In genomic region chr7:26777383-26777782, GRCh38 we compare ENCODE assay signal across 30 cellular contexts.
DNase-seq lines count a peak whose midpoint lies in the region; ATAC-seq and TF ChIP-seq lines count a peak whose summit lies in the region.
"Had no signal": no experiment of that assay in that cellular context is flagged by ENCODE, and none has a peak within 500 bp of the region (broad histone marks: within the 10 kb centered on the region; RNA-seq: fewer than 3 reads in every experiment).

No MANE protein-coding gene starts in this region.

- TF ChIP-seq POLR2A in ovary (IDR thresholded peaks at IDR 0.05) = no peak

- H3K9ac ChIP-seq in neural progenitor cell = no peak overlapping the region

- H3K4me1 ChIP-seq in neural progenitor cell (no peaks in the 10 kb centered on the region), ovary (ENCODE audit: insufficient read depth) (no peaks in the 10 kb centered on the region)
- H3K4me1 ChIP-seq: Caco-2, transverse colon had no signal

- H3K79me2 ChIP-seq in neural progenitor cell (ENCODE audit: low read depth) = no peaks in the 10 kb centered on the region

- no peaks in the 10 kb centered on the region for H3K36me3 ChIP-seq in neural progenitor cell
- H3K36me3 ChIP-seq in ovary = no peaks in the 10 kb centered on the region

- H3K4me1 Mint-ChIP-seq in neural progenitor cell = no peaks in the 10 kb centered on the region
- H3K4me1 Mint-ChIP-seq: activated CD4-positive, alpha-beta memory T cell treated with anti-CD3 and anti-CD28 coated beads, Interleukin-2, amount 10 ng/mL, durations not matched to agents 7 days and 5 days; nephron progenitor cell; stimulated activated memory B cell treated with anti-CD40 and anti-IgM and Interleukin-4, amounts not matched to agents 10 μg/mL and 1 μg/mL and 100 μg/mL, for 72 hours had no signal

- TF ChIP-seq CTCF in neural progenitor cell (IDR thresholded peaks at IDR 0.05) (peak; percentile 10), ovary (IDR thresholded peaks at IDR 0.05) (no peak)

- H2AFZ ChIP-seq in neural progenitor cell (replicated peaks) = no peak overlapping the region

- H3K27me3 Mint-ChIP-seq in neural progenitor cell (ENCODE audit: insufficient read depth, low read depth) = no peaks in the 10 kb centered on the region
- H3K27me3 Mint-ChIP-seq: stimulated activated memory B cell treated with anti-CD40 and anti-IgM and Interleukin-4, amounts not matched to agents 10 μg/mL and 1 μg/mL and 100 μg/mL, for 72 hours had no signal

- ATAC-seq in HG02571 (IDR thresholded peaks at IDR 0.05; ENCODE audit: unreplicated experiment) (no peak), GM18868 (IDR thresholded peaks at IDR 0.05; ENCODE audit: unreplicated experiment) (no peak)
- ATAC-seq: left lobe of liver; stimulated activated memory B cell treated with anti-CD40 and anti-IgM and Interleukin-4, amounts not matched to agents 10 μg/mL and 1 μg/mL and 100 μg/mL, for 72 hours had no signal

- H3F3A ChIP-seq in neural progenitor cell (ENCODE audit: low read depth) = no peaks in the 10 kb centered on the region

- H3K4me2 ChIP-seq in neural progenitor cell = no peak overlapping the region

- intact Hi-C loops in ovary (cut with DNase I) = no loop called here

- DNase-seq in NCI-H1092 treated with DMSO at 0.1 percent for 48 hours (lab: John Stamatoyannopoulos, UW) (peak; percentile 16), NCI-H1092 (lab: John Stamatoyannopoulos, UW) (no peak), LHCN-M2 (ENCODE audit: low read depth) (peak; percentile 24), RPMI7951 (ENCODE audit: low read depth) (peak; percentile 15), neural progenitor cell (ENCODE audit: low spot score) (no peak), ovary (no peak)
- DNase-seq: 8988T; activated CD4-positive, alpha-beta memory T cell treated with anti-CD3 and anti-CD28 coated beads, Interleukin-2, amount 10 ng/mL, durations not matched to agents 7 days and 5 days; activated CD4-positive, CD25-positive, alpha-beta regulatory T cell treated with anti-CD3 and anti-CD28 coated beads, Interleukin-2, amount 50 U/mL, for 72 hours; activated CD8-positive, alpha-beta memory T cell treated with anti-CD3 and anti-CD28 coated beads, Interleukin-2, amount 50 U/mL, for 4 hours; activated naive CD4-positive, alpha-beta T cell treated with Interleukin-2 at 50 U/mL for 16 hours; C1 segment of cervical spinal cord; Caco-2; caudate nucleus; DMS79; effector CD8-positive, alpha-beta T cell; GDM1; GOT3; Karpas-422; NCI-H82; nephron progenitor cell; RPMI8226; transverse colon had no signal

- H3K9me3 Mint-ChIP-seq in neural progenitor cell = no peaks in the 10 kb centered on the region
- H3K9me3 Mint-ChIP-seq: activated CD4-positive, alpha-beta memory T cell treated with anti-CD3 and anti-CD28 coated beads, Interleukin-2, amount 10 ng/mL, durations not matched to agents 7 days and 5 days; activated T-helper 1 cell treated with anti-CD3 and anti-CD28 coated beads, Interleukin-12 subunit alpha, Interleukin-12 subunit beta, Interleukin-2, Interleukin-4 antibody, amounts not matched to agents 30 ng/mL and 10 ng/mL and 1 ng/mL, durations not matched to agents 14 hours and 24 hours and 36 hours; stimulated activated memory B cell treated with anti-CD40 and anti-IgM and Interleukin-4, amounts not matched to agents 10 μg/mL and 1 μg/mL and 100 μg/mL, for 72 hours had no signal

- no peaks in the 10 kb centered on the region for H4K20me1 ChIP-seq in neural progenitor cell (ENCODE audit: low read depth)

- H3K9me3 ChIP-seq in neural progenitor cell (ENCODE audit: low read depth) (no peaks in the 10 kb centered on the region), ovary (no peaks in the 10 kb centered on the region)
- H3K9me3 ChIP-seq: Caco-2, transverse colon had no signal

- no peaks in the 10 kb centered on the region for H3K36me3 Mint-ChIP-seq in neural progenitor cell

- no peak overlapping the region for H3K27ac ChIP-seq in neural progenitor cell
- no peak overlapping the region for H3K27ac ChIP-seq in ovary
- H3K27ac ChIP-seq: coronary artery, epithelial cell of prostate, transverse colon had no signal

- H3K4me3 ChIP-seq in neural progenitor cell (no peak overlapping the region), ovary (no peak overlapping the region)
- H3K4me3 ChIP-seq: coronary artery, transverse colon had no signal

- no peak overlapping the region for H3K27ac Mint-ChIP-seq in neural progenitor cell
- H3K27ac Mint-ChIP-seq: activated CD4-positive, alpha-beta memory T cell treated with anti-CD3 and anti-CD28 coated beads, Interleukin-2, amount 10 ng/mL, durations not matched to agents 7 days and 5 days; activated T-helper 1 cell treated with anti-CD3 and anti-CD28 coated beads, Interleukin-12 subunit alpha, Interleukin-12 subunit beta, Interleukin-2, Interleukin-4 antibody, amounts not matched to agents 30 ng/mL and 10 ng/mL and 1 ng/mL, durations not matched to agents 14 hours and 24 hours and 36 hours; nephron progenitor cell; stimulated activated memory B cell treated with anti-CD40 and anti-IgM and Interleukin-4, amounts not matched to agents 10 μg/mL and 1 μg/mL and 100 μg/mL, for 72 hours had no signal

- H3K4me3 Mint-ChIP-seq in neural progenitor cell = no peak overlapping the region
- H3K4me3 Mint-ChIP-seq: activated CD4-positive, alpha-beta memory T cell treated with anti-CD3 and anti-CD28 coated beads, Interleukin-2, amount 10 ng/mL, durations not matched to agents 7 days and 5 days; activated T-helper 1 cell treated with anti-CD3 and anti-CD28 coated beads, Interleukin-12 subunit alpha, Interleukin-12 subunit beta, Interleukin-2, Interleukin-4 antibody, amounts not matched to agents 30 ng/mL and 10 ng/mL and 1 ng/mL, durations not matched to agents 14 hours and 24 hours and 36 hours; nephron progenitor cell; stimulated activated memory B cell treated with anti-CD40 and anti-IgM and Interleukin-4, amounts not matched to agents 10 μg/mL and 1 μg/mL and 100 μg/mL, for 72 hours had no signal

- no peak for TF ChIP-seq EP300 in ovary (IDR thresholded peaks at IDR 0.05)

- H3K27me3 ChIP-seq in neural progenitor cell (no peaks in the 10 kb centered on the region), ovary (no peaks in the 10 kb centered on the region)
- H3K27me3 ChIP-seq: transverse colon had no signal

Comparison
In these comparisons a context has a peak if more than half of its experiments do, and no peak if none do; other contexts are left out.
1. DNase-seq: peak in NCI-H1092 treated with DMSO at 0.1 percent for 48 hours (single experiment), LHCN-M2 (single experiment) and RPMI7951 (single experiment); none in NCI-H1092 (single experiment), neural progenitor cell (single experiment) and ovary (0 of 5).